Comparison of ENCODE assay signal across 35 cellular contexts in genomic region chr12:102676812-102677211, GRCh38.
"Had no signal": no experiment of that assay in that cellular context is flagged by ENCODE, and none has a peak within 500 bp of the region (broad histone marks: within the 10 kb centered on the region; RNA-seq: fewer than 3 reads in every experiment).

No MANE protein-coding gene starts in this region.

- H3K27me3 ChIP-seq: MG63 had no signal

- H3K36me3 ChIP-seq: MG63 had no signal

- H3K4me3 ChIP-seq: MG63 had no signal

- DNase-seq: Karpas-422, Kasumi-1, MG63, MM.1S, MV-4-11, NCI-H1048, NCI-H1092, NCI-H1092 treated with DMSO at 0.1 percent for 48 hours, NCI-H1105, NCI-H1105 treated with DMSO at 0.1 percent for 48 hours, NCI-H1417, NCI-H1417 treated with DMSO at 0.1 percent for 48 hours, NCI-H1436, NCI-H1436 treated with DMSO at 0.1 percent for 48 hours, NCI-H146, NCI-H1694, NCI-H1694 treated with DMSO at 0.1 percent for 48 hours, NCI-H187, NCI-H187 treated with DMSO at 0.1 percent for 48 hours, NCI-H1930, NCI-H2029, NCI-H2029 treated with DMSO at 0.1 percent for 48 hours, NCI-H2081, NCI-H2081 treated with DMSO at 0.1 percent for 48 hours, NCI-H2107, NCI-H2171, NCI-H2171 treated with DMSO at 0.1 percent for 48 hours, NCI-H2227 treated with DMSO at 0.1 percent for 48 hours, NCI-H226, NCI-H345, NCI-H446, NCI-H446 treated with DMSO at 0.1 percent for 48 hours, NCI-H510A, NCI-H510A treated with DMSO at 0.1 percent for 48 hours, NCI-H524 had no signal
